8 cellular contexts compared by ENCODE assay signal in the genomic region with DNA sequence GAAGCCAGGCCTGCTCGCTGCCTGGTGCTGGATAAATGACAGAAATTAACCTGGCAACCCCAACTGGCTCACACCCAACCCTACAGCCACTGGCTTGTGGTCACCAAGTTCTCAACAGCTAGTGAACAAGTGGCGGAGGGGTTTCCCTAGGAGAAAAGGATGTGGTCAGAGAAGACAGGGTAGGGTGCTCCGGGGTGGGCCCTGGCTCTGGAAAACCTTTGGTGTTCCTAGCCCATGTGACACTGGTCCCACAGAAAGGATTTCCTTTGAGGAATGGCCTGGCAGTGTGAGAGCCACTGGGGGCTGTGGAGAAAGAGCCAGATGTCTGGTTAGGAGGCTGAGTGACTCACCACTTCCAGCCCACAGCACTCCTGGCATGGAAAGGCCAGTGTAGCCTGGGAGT. TPM values are rescaled to one million over a fixed set of nuclear protein-coding genes. Genes with fewer than 3 reads are reported as not detected.
DNase-seq lines count a peak whose midpoint lies in the region; ATAC-seq and TF ChIP-seq lines count a peak whose summit lies in the region.

No MANE protein-coding gene starts in this region.

- no peaks in the 10 kb centered on the region for H3K36me3 ChIP-seq in BE2C

- H3K4me3 ChIP-seq in BE2C (ENCODE audit: low read depth, low read length): no peak overlapping the region

- H3K4me1 ChIP-seq in BE2C: peaks cover 36% of the 10 kb centered on the region

- no peaks in the 10 kb centered on the region for H3K9me3 ChIP-seq in BE2C

- H3K4me3 Mint-ChIP-seq in HFFc6: peak overlapping the region; percentile 77
- peak overlapping the region; percentile 72 for H3K4me3 Mint-ChIP-seq in activated T-helper 17 cell treated with anti-CD3 and anti-CD28 coated beads, Interleukin-2, amount 50 U/mL, for 72 hours

- H3K9me3 Mint-ChIP-seq in HFFc6: no peaks in the 10 kb centered on the region
- no peaks in the 10 kb centered on the region for H3K9me3 Mint-ChIP-seq in activated T-helper 17 cell treated with anti-CD3 and anti-CD28 coated beads, Interleukin-2, amount 50 U/mL, for 72 hours

- peaks cover 16% of the 10 kb centered on the region; the same call in 1 of the 2 replicates for H3K36me3 Mint-ChIP-seq in HFFc6 (ENCODE audit: low read depth)
- H3K36me3 Mint-ChIP-seq in activated T-helper 17 cell treated with anti-CD3 and anti-CD28 coated beads, Interleukin-2, amount 50 U/mL, for 72 hours (ENCODE audit: low read depth): peaks cover 81% of the 10 kb centered on the region

- ATAC-seq in activated T-helper 17 cell treated with anti-CD3 and anti-CD28 coated beads, Interleukin-2, amount 50 U/mL, for 72 hours (replicated peaks): peak; percentile 52
- ATAC-seq in HG02759 (IDR thresholded peaks at IDR 0.05; ENCODE audit: unreplicated experiment): no peak

- no peak for TF ChIP-seq CTCF in BE2C (IDR thresholded peaks at IDR 0.05; ENCODE audit: low read depth, low read length)
- no peak for TF ChIP-seq CTCF in HFFc6 (IDR thresholded peaks at IDR 0.05)

- H3K4me1 Mint-ChIP-seq in HFFc6 (ENCODE audit: low read depth): peaks cover 76% of the 10 kb centered on the region
- H3K4me1 Mint-ChIP-seq in activated T-helper 17 cell treated with anti-CD3 and anti-CD28 coated beads, Interleukin-2, amount 50 U/mL, for 72 hours: peaks cover 49% of the 10 kb centered on the region

- DNase-seq in BE2C (peak; percentile 78), HFFc6 (peak; percentile 77), kidney glomerular epithelial cell (lab: John Stamatoyannopoulos, UW) (peak; percentile 44), NOMO-1 (lab: John Stamatoyannopoulos, UW; ENCODE audit: unreplicated experiment in 2 of 2) (no peak), NCI-H526 treated with DMSO at 0.1 percent for 48 hours (lab: John Stamatoyannopoulos, UW) (no peak)
- DNase-seq in central memory CD4-positive, alpha-beta T cell: no peak

- peak overlapping the region; percentile 95 for H3K27ac Mint-ChIP-seq in HFFc6
- H3K27ac Mint-ChIP-seq in activated T-helper 17 cell treated with anti-CD3 and anti-CD28 coated beads, Interleukin-2, amount 50 U/mL, for 72 hours: peak overlapping the region; percentile 65

- no peaks in the 10 kb centered on the region; the same call in 1 of the 2 replicates for H3K27me3 Mint-ChIP-seq in HFFc6 (ENCODE audit: insufficient read depth)
- H3K27me3 Mint-ChIP-seq in activated T-helper 17 cell treated with anti-CD3 and anti-CD28 coated beads, Interleukin-2, amount 50 U/mL, for 72 hours: no peaks in the 10 kb centered on the region

- H3K27me3 ChIP-seq in BE2C: no peaks in the 10 kb centered on the region

RNA-seq across cellular contexts. Expression of gene SYNE3, which starts 8.7 kb away (rescaled TPM):
- 13.0 TPM for polyA plus RNA-seq in BE2C (2012; ENCODE audit: insufficient read depth, insufficient read length, low read depth)
- 10 to 100 TPM; 14.8 to 20.4 (median 16.3) TPM for total RNA-seq in HFFc6 (2021; fragmentation: NEBNext Ultra II Directional; extraction: Animal tissue kit (Norgen Biotek cat#: 25700))
- total RNA-seq in activated T-helper 17 cell treated with anti-CD3 and anti-CD28 coated beads, Interleukin-2, amount 50 U/mL, for 72 hours: 10 to 100 TPM; 78.9 to 79.1 TPM

RNA-seq across cellular contexts. Expression of gene GLRX5, which starts 27.1 kb away (rescaled TPM):
- polyA plus RNA-seq in BE2C (2012; ENCODE audit: insufficient read depth, insufficient read length, low read depth): 189 TPM
- total RNA-seq in HFFc6 (2021; fragmentation: NEBNext Ultra II Directional; extraction: Animal tissue kit (Norgen Biotek cat#: 25700)): 10 to 100 TPM; 38.7 to 47.2 (median 43.8) TPM
- total RNA-seq in activated T-helper 17 cell treated with anti-CD3 and anti-CD28 coated beads, Interleukin-2, amount 50 U/mL, for 72 hours: 10 to 100 TPM; 21.5 to 61.4 TPM

Comparison
In these comparisons a context has a peak if more than half of its experiments do, and no peak if none do; other contexts are left out.
1. DNase-seq: peak in BE2C (single experiment), HFFc6 (single experiment) and kidney glomerular epithelial cell (single experiment); none in central memory CD4-positive, alpha-beta T cell (single experiment), NOMO-1 (0 of 2) and NCI-H526 treated with DMSO at 0.1 percent for 48 hours (single experiment).